ENCODE assay signal across 1 cellular context in genomic region chr20:9408422-9409300, GRCh38.
TF ChIP-seq lines count a peak whose summit lies in the region.

No MANE protein-coding gene starts in this region.

TF ChIP-seq in SK-N-SH, 30 proteins besides CTCF, POLR2A, EP300 and RAD21 (continued from another document):
- TF ChIP-seq ZBTB33 (IDR thresholded peaks at IDR 0.05; ENCODE audit: borderline replicate concordance, low read depth), result peak; percentile 41; the same call in 1 of the 2 replicates
- no peak for TF ChIP-seq EZH2phosphoT487 (IDR thresholded peaks at IDR 0.05; ENCODE audit: borderline replicate concordance, low read depth)
- peak; percentile 60; the same call in 1 of the 2 replicates for TF ChIP-seq TEAD4 (IDR thresholded peaks at IDR 0.05; ENCODE audit: borderline replicate concordance, insufficient read depth)
- TF ChIP-seq FOXM1 (IDR thresholded peaks at IDR 0.05; ENCODE audit: low read depth), result no peak
- no peak for TF ChIP-seq USF1 (IDR thresholded peaks at IDR 0.05; ENCODE audit: borderline replicate concordance, low read depth)
- peak; percentile 37; the same call in 1 of the 2 replicates for TF ChIP-seq MAX (IDR thresholded peaks at IDR 0.05; ENCODE audit: low read depth)
- TF ChIP-seq SIN3A (IDR thresholded peaks at IDR 0.05; ENCODE audit: borderline replicate concordance, low read depth, low read length), result no peak
- TF ChIP-seq NRF1 (IDR thresholded peaks at IDR 0.05; ENCODE audit: low read depth, low read length), result no peak
- no peak for TF ChIP-seq USF2 (IDR thresholded peaks at IDR 0.05; ENCODE audit: borderline replicate concordance, low read depth, low read length)
- TF ChIP-seq JUND (IDR thresholded peaks at IDR 0.05), result peak; percentile 87
- TF ChIP-seq MXI1 (IDR thresholded peaks at IDR 0.05; ENCODE audit: low read depth, low read length), result 0 out of 2 replicates have a peak, but pooled peaks have one; percentile 21
- no peak for TF ChIP-seq FOXJ3 (CRISPR knock-in tag; IDR thresholded peaks at IDR 0.05)
- TF ChIP-seq RXRA (IDR thresholded peaks at IDR 0.05; ENCODE audit: borderline replicate concordance, low read depth), result no peak
- TF ChIP-seq GATA2 (CRISPR knock-in tag; IDR thresholded peaks at IDR 0.05), result no peak
